8 cellular contexts compared by ENCODE assay signal in genomic region chr1:32393832-32394140, GRCh38. TPM values are rescaled to one million over a fixed set of nuclear protein-coding genes. Genes with fewer than 3 reads are reported as not detected.
DNase-seq lines count a peak whose midpoint lies in the region; ATAC-seq and TF ChIP-seq lines count a peak whose summit lies in the region.

No MANE protein-coding gene starts in this region.

- peaks cover 11% of the 10 kb centered on the region for H3K36me3 Mint-ChIP-seq in MCF 10A (ENCODE audit: insufficient read depth, unreplicated experiment)
- H3K36me3 Mint-ChIP-seq in stimulated activated effector memory CD8-positive, alpha-beta T cell treated with anti-CD3 and anti-CD28 coated beads, Interleukin-12 subunit alpha, Interleukin-12 subunit beta, amount 100 ng/mL, for 72 hours = peaks cover 18% of the 10 kb centered on the region

- TF ChIP-seq CTCF in OCI-LY3 (IDR thresholded peaks at IDR 0.05; ENCODE audit: low read depth, low read length) (no peak), MCF 10A (IDR thresholded peaks at IDR 0.05; ENCODE audit: unreplicated experiment) (no peak)

- H3K4me1 ChIP-seq in ES-I3 (ENCODE audit: insufficient read depth, low read length) = no peaks in the 10 kb centered on the region
- H3K4me1 ChIP-seq in HAP-1 = peaks cover 5% of the 10 kb centered on the region
- H3K4me1 ChIP-seq in OCI-LY3 (ENCODE audit: low read length) = peaks cover 7% of the 10 kb centered on the region

- POLR2A ChIA-PET in MCF 10A (lab: Yijun Ruan, JAX) = interaction anchor here (0.9 to 2.9 kb wide), 13 partner anchors 9 to 258 kb away, joined by 3 to 31 read pairs (median 7); partner anchors contain the start of genes HDAC1, RBBP4, ZBTB8A and ZBTB8OS

- CTCF ChIA-PET in MCF 10A (lab: Yijun Ruan, JAX) = interaction anchor here (2.7 kb wide), 1 partner anchor 178 kb away, joined by 16 read pairs; no protein-coding TSS in a partner anchor

- peak; percentile 59 for ATAC-seq in left colon
- ATAC-seq in stimulated activated effector memory CD8-positive, alpha-beta T cell treated with anti-CD3 and anti-CD28 coated beads, Interleukin-12 subunit alpha, Interleukin-12 subunit beta, amount 100 ng/mL, for 72 hours = peak; percentile 46

- H3K9me3 ChIP-seq in ES-I3 (ENCODE audit: control insufficient read depth, insufficient read depth, low read length) (no peaks in the 10 kb centered on the region), HAP-1 (no peaks in the 10 kb centered on the region), OCI-LY3 (ENCODE audit: insufficient read depth, low read length) (no peaks in the 10 kb centered on the region)

- in situ Hi-C loops in HAP-1 (cut with MboI; ENCODE audit: low sequenced_read_pairs) = no loop called here

- H3K27me3 ChIP-seq in HAP-1 (ENCODE audit: low read depth) (no peaks in the 10 kb centered on the region), OCI-LY3 (ENCODE audit: low read depth, low read length) (no peaks in the 10 kb centered on the region)

- H3K36me3 ChIP-seq in ES-I3 (ENCODE audit: insufficient read depth, low read length) = peaks cover 10% of the 10 kb centered on the region; the same call in 1 of the 2 replicates
- H3K36me3 ChIP-seq in HAP-1 (replicated peaks) = peaks cover 9% of the 10 kb centered on the region
- no peaks in the 10 kb centered on the region for H3K36me3 ChIP-seq in OCI-LY3 (replicated peaks; ENCODE audit: low read depth, low read length)

- intact Hi-C loops in MCF 10A (cut with micrococcal nuclease) (loop anchor here (5.0 kb wide), 1 partner anchor 176 kb away; no protein-coding TSS in a partner anchor), left colon (cut with DNase I, micrococcal nuclease) (no loop called here)

- BruUV-seq in MCF 10A (replicated peaks; lab: Mats Ljungman, UMichigan) = TSS peak; percentile 70

- H3K79me2 ChIP-seq in OCI-LY3 (ENCODE audit: low read length) = peaks cover 14% of the 10 kb centered on the region

- peaks cover 6% of the 10 kb centered on the region for H3K4me1 Mint-ChIP-seq in MCF 10A (ENCODE audit: insufficient read depth, unreplicated experiment)
- peaks cover 30% of the 10 kb centered on the region for H3K4me1 Mint-ChIP-seq in stimulated activated effector memory CD8-positive, alpha-beta T cell treated with anti-CD3 and anti-CD28 coated beads, Interleukin-12 subunit alpha, Interleukin-12 subunit beta, amount 100 ng/mL, for 72 hours

- DNase-seq in HAP-1 (ENCODE audit: low spot score in 2 of 2) (peak; percentile 5 to 51), MCF 10A (ENCODE audit: unreplicated experiment) (no peak), left colon (peak; percentile 62 to 74), NCI-H446 treated with DMSO at 0.1 percent for 48 hours (lab: John Stamatoyannopoulos, UW) (no peak)
- no peak for DNase-seq in stimulated activated effector memory CD8-positive, alpha-beta T cell treated with anti-CD3 and anti-CD28 coated beads, Interleukin-12 subunit alpha, Interleukin-12 subunit beta, amount 100 ng/mL, for 72 hours (ENCODE audit: low spot score in 2 of 2)
- no peak for DNase-seq in NK-92 treated with Interleukin-12 subunit alpha and Interleukin-12 subunit beta, amount 100 ng/mL, for 24 hours (lab: John Stamatoyannopoulos, UW)

- H3K4me3 ChIP-seq in HAP-1 (peak overlapping the region; percentile 75), OCI-LY3 (ENCODE audit: low read length) (peak overlapping the region; percentile 91)

- H3K4me3 Mint-ChIP-seq in MCF 10A (ENCODE audit: unreplicated experiment) = peak overlapping the region; percentile 91
- H3K4me3 Mint-ChIP-seq in stimulated activated effector memory CD8-positive, alpha-beta T cell treated with anti-CD3 and anti-CD28 coated beads, Interleukin-12 subunit alpha, Interleukin-12 subunit beta, amount 100 ng/mL, for 72 hours = peak overlapping the region; percentile 90

- H3K9ac ChIP-seq in ES-I3 (ENCODE audit: low read depth, low read length) = peak overlapping the region; percentile 85
- H3K9ac ChIP-seq in OCI-LY3 (ENCODE audit: low read length) = peak overlapping the region; percentile 71

- no peak overlapping the region for H3K27ac ChIP-seq in OCI-LY3 (ENCODE audit: low read length)

- no peaks in the 10 kb centered on the region for H3K27me3 Mint-ChIP-seq in MCF 10A (ENCODE audit: insufficient read depth, unreplicated experiment)

- H3K4me2 ChIP-seq in OCI-LY3 (ENCODE audit: low read length) = peak overlapping the region; percentile 92

- no peaks in the 10 kb centered on the region for H3K9me3 Mint-ChIP-seq in MCF 10A (ENCODE audit: unreplicated experiment)
- no peaks in the 10 kb centered on the region for H3K9me3 Mint-ChIP-seq in stimulated activated effector memory CD8-positive, alpha-beta T cell treated with anti-CD3 and anti-CD28 coated beads, Interleukin-12 subunit alpha, Interleukin-12 subunit beta, amount 100 ng/mL, for 72 hours

- H3K27ac Mint-ChIP-seq in MCF 10A (ENCODE audit: low read depth, unreplicated experiment) = peak overlapping the region; percentile 97
- H3K27ac Mint-ChIP-seq in stimulated activated effector memory CD8-positive, alpha-beta T cell treated with anti-CD3 and anti-CD28 coated beads, Interleukin-12 subunit alpha, Interleukin-12 subunit beta, amount 100 ng/mL, for 72 hours = peak overlapping the region; percentile 97

- H2AFZ ChIP-seq in OCI-LY3 (ENCODE audit: low read depth, low read length) = peak overlapping the region; percentile 52; the same call in 1 of the 2 replicates

- H4K20me1 ChIP-seq in OCI-LY3 (ENCODE audit: insufficient read depth, low read length) = no peaks in the 10 kb centered on the region

RNA-seq across cellular contexts. Expression of gene BSDC1, which starts 0.5 kb away (rescaled TPM):
- total RNA-seq in MCF 10A (2022) (52.6 and 56.2 TPM in 2 replicates), left colon (10 to 100 TPM; 73.0 to 87.9 TPM)

RNA-seq across cellular contexts. Expression of gene TSSK3, which starts 31.4 kb away (rescaled TPM):
- total RNA-seq in MCF 10A (2022) (2.0 and 2.3 TPM in 2 replicates), left colon (1 to 10 TPM; 1.2 to 1.9 TPM)

RNA-seq across cellular contexts. Expression of gene FAM229A, which starts 31.5 kb away (rescaled TPM):
- total RNA-seq in MCF 10A (2022) (13.4 and 19.0 TPM in 2 replicates), left colon (1 to 10 TPM; 7.9 to 8.9 TPM)

RNA-seq across cellular contexts. Expression of gene MARCKSL1, which starts 57.8 kb away (rescaled TPM):
- 0.65 and 1.0 TPM in 2 replicates for total RNA-seq in MCF 10A (2022)
- 100 to 1,000 TPM; 135 to 144 TPM for total RNA-seq in left colon

Comparison
In these comparisons a context has a peak if more than half of its experiments do, and no peak if none do; other contexts are left out.
1. DNase-seq: peak in HAP-1 (2 of 2) and left colon (2 of 2); none in MCF 10A (single experiment), stimulated activated effector memory CD8-positive, alpha-beta T cell treated with anti-CD3 and anti-CD28 coated beads, Interleukin-12 subunit alpha, Interleukin-12 subunit beta, amount 100 ng/mL, for 72 hours (0 of 2), NK-92 treated with Interleukin-12 subunit alpha and Interleukin-12 subunit beta, amount 100 ng/mL, for 24 hours (single experiment) and NCI-H446 treated with DMSO at 0.1 percent for 48 hours (single experiment).